ENCODE assay signal across 14 cellular contexts in the genomic region with DNA sequence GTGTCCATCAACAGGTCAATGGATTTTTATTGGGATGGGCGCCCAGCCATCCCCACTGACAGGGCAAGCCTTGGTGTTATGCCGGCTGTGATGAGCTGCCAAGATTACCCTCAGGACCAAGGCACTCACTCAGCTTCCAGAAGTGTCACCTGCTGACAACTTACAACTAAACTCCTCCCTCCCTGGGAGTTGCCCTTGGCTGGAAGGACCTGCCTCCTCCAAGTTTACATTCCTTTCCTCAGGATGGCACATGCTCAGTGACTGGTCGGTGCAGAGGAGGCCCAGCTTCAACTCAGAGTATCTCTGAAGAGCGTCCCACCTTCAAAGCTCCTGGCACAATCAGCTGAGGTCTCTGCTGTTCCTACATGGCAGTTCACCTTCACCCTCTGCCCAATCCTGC.
"Had no signal": no experiment of that assay in that cellular context is flagged by ENCODE, and none has a peak within 500 bp of the region (broad histone marks: within the 10 kb centered on the region; RNA-seq: fewer than 3 reads in every experiment).

No MANE protein-coding gene starts in this region.

- H3K9me3 Mint-ChIP-seq: activated B cell treated with CpG ODN at 0.5 μM for 24 hours; activated CD4-positive, alpha-beta T cell treated with anti-CD3 and anti-CD28 coated beads, Interleukin-2, amount 10 ng/mL, durations not matched to agents 7 days and 5 days; naive B cell; T-helper 1 cell treated with Interleukin-12 subunit alpha and Interleukin-12 subunit beta and Interleukin-4 antibody, amounts not matched to agents 30 μg/mL and 1 μg/mL, for 36 hours had no signal

- H3K4me1 ChIP-seq: adrenal gland, stomach, vagina had no signal

- DNase-seq: activated B cell treated with CpG ODN at 0.5 μM for 24 hours; activated CD4-positive, alpha-beta T cell treated with anti-CD3 and anti-CD28 coated beads, Interleukin-2, amount 10 ng/mL, durations not matched to agents 7 days and 5 days; activated naive CD4-positive, alpha-beta T cell treated with anti-CD3 and anti-CD28 coated beads, Interleukin-2, amount 50 U/mL, for 16 hours; adrenal gland; central memory CD4-positive, alpha-beta T cell; cortex of kidney; effector CD8-positive, alpha-beta T cell; kidney; midbrain; naive B cell; stomach had no signal

- H3K9me3 ChIP-seq: adrenal gland, vagina had no signal

- H3K36me3 ChIP-seq: adrenal gland, stomach, vagina had no signal

- FAIRE-seq: kidney had no signal

- H3K27ac Mint-ChIP-seq: activated B cell treated with CpG ODN at 0.5 μM for 24 hours; activated CD4-positive, alpha-beta T cell treated with anti-CD3 and anti-CD28 coated beads, Interleukin-2, amount 10 ng/mL, durations not matched to agents 7 days and 5 days; naive B cell; T-helper 1 cell treated with Interleukin-12 subunit alpha and Interleukin-12 subunit beta and Interleukin-4 antibody, amounts not matched to agents 30 μg/mL and 1 μg/mL, for 36 hours had no signal

- H3K36me3 Mint-ChIP-seq: naive B cell had no signal

- H3K27ac ChIP-seq: adrenal gland, stomach, vagina had no signal

- H3K27me3 ChIP-seq: adrenal gland, vagina had no signal

- H3K4me3 Mint-ChIP-seq: activated B cell treated with CpG ODN at 0.5 μM for 24 hours; activated CD4-positive, alpha-beta T cell treated with anti-CD3 and anti-CD28 coated beads, Interleukin-2, amount 10 ng/mL, durations not matched to agents 7 days and 5 days; T-helper 1 cell treated with Interleukin-12 subunit alpha and Interleukin-12 subunit beta and Interleukin-4 antibody, amounts not matched to agents 30 μg/mL and 1 μg/mL, for 36 hours had no signal

- H3K4me3 ChIP-seq: adrenal gland, skin epidermis, stomach, vagina had no signal
